1 cellular context compared by ENCODE assay signal in genomic region chr13:36819064-36819810, GRCh38.
TF ChIP-seq lines count a peak whose summit lies in the region.

Gene RFXAP (plus strand): TSS chr13:36819222. CDS start chr13:36819358, 136 bp downstream.

TF ChIP-seq in HepG2, 621 proteins besides CTCF, POLR2A, EP300 and RAD21 (continued from another document and continues in another):
- TF ChIP-seq ZNF513 (CRISPR knock-in tag; conservative IDR thresholded peaks at IDR 0.05) (no peak), ATF5 (CRISPR knock-in tag; IDR thresholded peaks at IDR 0.05; ENCODE audit: low read depth) (no peak), BATF2 (CRISPR knock-in tag; IDR thresholded peaks at IDR 0.05) (0 out of 2 replicates have a peak, but pooled peaks have one; percentile 65), ZNF331 (CRISPR knock-in tag; IDR thresholded peaks at IDR 0.05) (0 out of 2 replicates have a peak, but pooled peaks have one; percentile 5), ZBTB14 (CRISPR knock-in tag; IDR thresholded peaks at IDR 0.05) (no peak), ATF7 (IDR thresholded peaks at IDR 0.05) (no peak), ATF7 (CRISPR knock-in tag; IDR thresholded peaks at IDR 0.05) (no peak), ZNF230 (CRISPR knock-in tag; IDR thresholded peaks at IDR 0.05) (no peak), DMAP1 (CRISPR knock-in tag; IDR thresholded peaks at IDR 0.05) (peak; percentile 41), STAG1 (CRISPR knock-in tag; IDR thresholded peaks at IDR 0.05) (no peak), HIC2 (CRISPR knock-in tag; IDR thresholded peaks at IDR 0.05; ENCODE audit: low read depth) (no peak), SIN3A (IDR thresholded peaks at IDR 0.05; ENCODE audit: borderline replicate concordance, low read depth, low read length) (no peak), ZNF503 (CRISPR knock-in tag; IDR thresholded peaks at IDR 0.05) (no peak), PTBP1 (IDR thresholded peaks at IDR 0.05; ENCODE audit: low read depth, low read length, poor library complexity, severe bottlenecking) (no peak), CCAR2 (optimal IDR thresholded peaks at IDR 0.05; ENCODE audit: low read depth, low read length) (no peak), ZBTB8A (CRISPR knock-in tag; IDR thresholded peaks at IDR 0.05; ENCODE audit: borderline replicate concordance, low read depth) (no peak), NR2F2 (IDR thresholded peaks at IDR 0.05; ENCODE audit: borderline replicate concordance, low read depth) (no peak), ZFP36 (IDR thresholded peaks at IDR 0.05; ENCODE audit: borderline replicate concordance, low read depth, low read length, partially characterized antibody) (no peak), DNMT1 (CRISPR knock-in tag; IDR thresholded peaks at IDR 0.05) (no peak), ZNF792 (CRISPR knock-in tag; IDR thresholded peaks at IDR 0.05) (no peak), ZNF598 (CRISPR knock-in tag; IDR thresholded peaks at IDR 0.05; ENCODE audit: borderline replicate concordance) (no peak), ZNF407 (CRISPR knock-in tag; IDR thresholded peaks at IDR 0.05; ENCODE audit: not compliant biosample characterization) (no peak), ZFP90 (CRISPR knock-in tag; IDR thresholded peaks at IDR 0.05; ENCODE audit: borderline replicate concordance) (no peak), HCFC1 (IDR thresholded peaks at IDR 0.05; ENCODE audit: low read depth, low read length) (no peak), ZZZ3 (CRISPR knock-in tag; IDR thresholded peaks at IDR 0.05; ENCODE audit: borderline replicate concordance) (no peak), CHD4 (IDR thresholded peaks at IDR 0.05; ENCODE audit: borderline replicate concordance, low read length) (no peak), ZNF274 (CRISPR knock-in tag; IDR thresholded peaks at IDR 0.05) (0 out of 2 replicates have a peak, but pooled peaks have one; percentile 10), PCBP1 (IDR thresholded peaks at IDR 0.05; ENCODE audit: borderline replicate concordance, low read depth, low read length) (no peak), KIAA2018 (CRISPR knock-in tag; IDR thresholded peaks at IDR 0.05; ENCODE audit: borderline replicate concordance) (no peak), ZNF839 (CRISPR knock-in tag; IDR thresholded peaks at IDR 0.05; ENCODE audit: borderline replicate concordance) (no peak), ZNF773 (CRISPR knock-in tag; IDR thresholded peaks at IDR 0.05; ENCODE audit: borderline replicate concordance) (no peak), SMC3 (IDR thresholded peaks at IDR 0.05; ENCODE audit: low read length) (no peak)
